ENCODE assay signal across 30 cellular contexts in genomic region chr15:99158626-99159412, GRCh38. TPM values are rescaled to one million over a fixed set of nuclear protein-coding genes. Genes with fewer than 3 reads are reported as not detected.
DNase-seq lines count a peak whose midpoint lies in the region; ATAC-seq, FAIRE-seq and TF ChIP-seq lines count a peak whose summit lies in the region.
"Had no signal": no experiment of that assay in that cellular context is flagged by ENCODE, and none has a peak within 500 bp of the region (broad histone marks: within the 10 kb centered on the region; RNA-seq: fewer than 3 reads in every experiment).

No MANE protein-coding gene starts in this region.

- H3K4me3 Mint-ChIP-seq in activated naive CD4-positive, alpha-beta T cell treated with anti-CD3 and anti-CD28 coated beads, Interleukin-2, amount 10 ng/mL, durations not matched to agents 7 days and 5 days, result no peak overlapping the region
- H3K4me3 Mint-ChIP-seq: activated CD4-positive, alpha-beta T cell treated with anti-CD3 and anti-CD28 coated beads for 36 hours; activated naive CD4-positive, alpha-beta T cell treated with anti-CD3 and anti-CD28 coated beads for 36 hours; B cell had no signal

- H3K9ac ChIP-seq in HepG2 (ENCODE audit: insufficient read depth, low read depth, low read length), result no peak overlapping the region

- no peak overlapping the region for H3K4me3 ChIP-seq in HepG2 (replicated peaks in 1 of 3; ENCODE audit: insufficient read depth in 1 of 3, low read depth in 2 of 3, low read length in 3 of 3)
- no peak overlapping the region for H3K4me3 ChIP-seq in right lobe of liver
- no peak overlapping the region for H3K4me3 ChIP-seq in WERI-Rb-1 (ENCODE audit: low read depth, low read length)
- H3K4me3 ChIP-seq in HAP-1, result no peak overlapping the region
- H3K4me3 ChIP-seq: heart left ventricle, left ventricle myocardium inferior, spleen, tibial nerve had no signal

- TF ChIP-seq POLR2A in HepG2 (IDR thresholded peaks at IDR 0.05; ENCODE audit: insufficient read depth in 1 of 2, low read depth in 2 of 2, low read length in 2 of 2), result no peak
- no peak for TF ChIP-seq POLR2A in right lobe of liver (IDR thresholded peaks at IDR 0.05)

- H3K27ac Mint-ChIP-seq in activated naive CD4-positive, alpha-beta T cell treated with anti-CD3 and anti-CD28 coated beads, Interleukin-2, amount 10 ng/mL, durations not matched to agents 7 days and 5 days, result no peak overlapping the region
- H3K27ac Mint-ChIP-seq: activated CD4-positive, alpha-beta T cell treated with anti-CD3 and anti-CD28 coated beads for 36 hours; activated naive CD4-positive, alpha-beta T cell treated with anti-CD3 and anti-CD28 coated beads for 36 hours; B cell had no signal

- ATAC-seq in HepG2 (no peak), right lobe of liver (no peak), HG03108 (IDR thresholded peaks at IDR 0.05; ENCODE audit: unreplicated experiment) (no peak)
- ATAC-seq: activated CD4-positive, alpha-beta T cell treated with anti-CD3 and anti-CD28 coated beads for 36 hours; heart left ventricle; PC-3; stimulated activated naive CD8-positive, alpha-beta T cell treated with anti-CD3 and anti-CD28 coated beads, Interleukin-15, Interleukin-2, amounts not matched to agents 100 U/mL and 50 U/mL, for 24 hours had no signal

- TF ChIP-seq CTCF in HepG2 (CRISPR knock-in tag; IDR thresholded peaks at IDR 0.05) (no peak), right lobe of liver (IDR thresholded peaks at IDR 0.05) (no peak), WERI-Rb-1 (IDR thresholded peaks at IDR 0.05; ENCODE audit: low read depth, low read length) (no peak)

- H3K27me3 Mint-ChIP-seq in activated naive CD4-positive, alpha-beta T cell treated with anti-CD3 and anti-CD28 coated beads, Interleukin-2, amount 10 ng/mL, durations not matched to agents 7 days and 5 days, result no peaks in the 10 kb centered on the region
- H3K27me3 Mint-ChIP-seq: activated CD4-positive, alpha-beta T cell treated with anti-CD3 and anti-CD28 coated beads for 36 hours; B cell had no signal

- no peaks in the 10 kb centered on the region for H3K9me3 Mint-ChIP-seq in activated naive CD4-positive, alpha-beta T cell treated with anti-CD3 and anti-CD28 coated beads, Interleukin-2, amount 10 ng/mL, durations not matched to agents 7 days and 5 days
- H3K9me3 Mint-ChIP-seq: activated naive CD4-positive, alpha-beta T cell treated with anti-CD3 and anti-CD28 coated beads for 36 hours had no signal

- no peaks in the 10 kb centered on the region for H3K4me1 Mint-ChIP-seq in activated naive CD4-positive, alpha-beta T cell treated with anti-CD3 and anti-CD28 coated beads, Interleukin-2, amount 10 ng/mL, durations not matched to agents 7 days and 5 days

- H3K4me2 ChIP-seq in HepG2 (ENCODE audit: low read depth, low read length), result no peak overlapping the region

- no peaks in the 10 kb centered on the region for H3K79me2 ChIP-seq in HepG2 (ENCODE audit: insufficient read depth, low read length)

- no peak for TF ChIP-seq RAD21 in HepG2 (CRISPR knock-in tag; IDR thresholded peaks at IDR 0.05)

- no TSS peak for BruUV-seq in HepG2 (replicated peaks; lab: Mats Ljungman, UMichigan)

- POLR2A ChIA-PET in HepG2 (lab: Yijun Ruan, JAX), result no interaction called here

- H3K36me3 Mint-ChIP-seq in activated naive CD4-positive, alpha-beta T cell treated with anti-CD3 and anti-CD28 coated beads, Interleukin-2, amount 10 ng/mL, durations not matched to agents 7 days and 5 days, result no peaks in the 10 kb centered on the region

- intact Hi-C loops in HepG2 (cut with micrococcal nuclease; ENCODE audit: unreplicated experiment) (no loop called here), right lobe of liver (cut with DNase I) (no loop called here)

- H3K4me1 ChIP-seq in HepG2 (ENCODE audit: insufficient read depth, low read length) (peaks cover 15% of the 10 kb centered on the region), right lobe of liver (peaks cover 0 to 17% (median under 1%) of the 10 kb centered on the region in 4 donors), HAP-1 (peaks cover 8% of the 10 kb centered on the region)
- H3K4me1 ChIP-seq: heart left ventricle, left ventricle myocardium inferior, spleen, tibial nerve had no signal

- H3K27me3 ChIP-seq in HepG2 (ENCODE audit: control insufficient read depth in 1 of 2, insufficient read depth in 2 of 2, low read length in 2 of 2) (no peaks in the 10 kb centered on the region), right lobe of liver (no peaks in the 10 kb centered on the region), WERI-Rb-1 (ENCODE audit: insufficient read depth, low read depth, severe bottlenecking) (no peaks in the 10 kb centered on the region), HAP-1 (ENCODE audit: low read depth) (no peaks in the 10 kb centered on the region)
- H3K27me3 ChIP-seq: heart left ventricle, spleen, tibial nerve had no signal

- WGBS in HepG2 (ENCODE audit: low lambda C conversion rate), result 100% methylated on average over 6 of the region's 6 CpGs
- 100% methylated on average over 1 of the region's 6 CpGs for WGBS in right lobe of liver (ENCODE audit: insufficient coverage, low coverage, low lambda C conversion rate, missing lambda C conversion rate)

- no peak overlapping the region for H3K27ac ChIP-seq in HepG2 (ENCODE audit: extremely low read length, insufficient read depth, low read length)
- no peak overlapping the region for H3K27ac ChIP-seq in right lobe of liver
- peak overlapping the region; percentile 80 for H3K27ac ChIP-seq in WERI-Rb-1
- H3K27ac ChIP-seq: heart left ventricle, left ventricle myocardium inferior, spleen, tibial nerve had no signal

- CTCF ChIA-PET in HepG2 (lab: Yijun Ruan, JAX; ENCODE audit: low intra/inter-chr PET ratio, low total read pairs), result no interaction called here
- CTCF ChIA-PET in activated naive CD4-positive, alpha-beta T cell treated with anti-CD3 and anti-CD28 coated beads, Interleukin-2, amount 10 ng/mL, durations not matched to agents 7 days and 5 days (lab: Charles Lee), result no interaction called here

- H3K36me3 ChIP-seq in HepG2 (replicated peaks in 1 of 2; ENCODE audit: control insufficient read depth in 1 of 2, insufficient read depth in 2 of 2, low read length in 2 of 2) (peaks cover 3 to 19% of the 10 kb centered on the region in 2 experiments; a peak in 3 of 5 replicates), right lobe of liver (peaks cover 0 to 4% (median 0%) of the 10 kb centered on the region in 4 donors), WERI-Rb-1 (no peaks in the 10 kb centered on the region), HAP-1 (replicated peaks) (no peaks in the 10 kb centered on the region)

- H3K9me3 ChIP-seq in HepG2 (ENCODE audit: low read length), result no peaks in the 10 kb centered on the region
- no peaks in the 10 kb centered on the region for H3K9me3 ChIP-seq in right lobe of liver
- H3K9me3 ChIP-seq in WERI-Rb-1 (ENCODE audit: severe bottlenecking), result no peaks in the 10 kb centered on the region
- H3K9me3 ChIP-seq in HAP-1, result no peaks in the 10 kb centered on the region
- H3K9me3 ChIP-seq: Caco-2, heart left ventricle, left ventricle myocardium inferior, spleen, tibial nerve had no signal

- no peak overlapping the region for H2AFZ ChIP-seq in HepG2 (ENCODE audit: low read length)

- H4K20me1 ChIP-seq in HepG2 (ENCODE audit: insufficient read depth, low read length), result no peaks in the 10 kb centered on the region

- in situ Hi-C loops in HepG2 (cut with HindIII; ENCODE audit: extremely low pct_ligation_motif_present, low pct_unique_long_range_greater_than_20kb) (no loop called here), HAP-1 (cut with MboI; ENCODE audit: low sequenced_read_pairs) (no loop called here)

- DNase-seq in HepG2 (ENCODE audit: low spot score), result no peak
- DNase-seq in right lobe of liver, result no peak
- no peak for DNase-seq in WERI-Rb-1
- peak; percentile 35 for DNase-seq in left kidney (ENCODE audit: low read depth, low spot score)
- no peak for DNase-seq in urothelium cell line (ENCODE audit: low spot score)
- no peak for DNase-seq in activated naive CD4-positive, alpha-beta T cell treated with anti-CD3 and anti-CD28 coated beads, Interleukin-2, amount 10 ng/mL, durations not matched to agents 7 days and 5 days
- DNase-seq in HAP-1 (ENCODE audit: low spot score in 2 of 2), result no peak
- DNase-seq: 8988T; activated CD4-positive, alpha-beta T cell treated with anti-CD3 and anti-CD28 coated beads for 36 hours; activated CD8-positive, alpha-beta memory T cell treated with anti-CD3 and anti-CD28 coated beads for 24 hours; activated naive CD4-positive, alpha-beta T cell treated with anti-CD3 and anti-CD28 coated beads for 36 hours; activated T-cell treated with anti-CD3 and anti-CD28 coated beads, Interleukin-2, amount 50 U/mL, for 48 hours; amygdala; Caco-2; cortex of kidney; HCEC 1CT; heart left ventricle; left ventricle myocardium inferior; NCI-H1092; NCI-H2081; PC-3; SHP77 treated with DMSO at 0.1 percent for 48 hours; spleen; stimulated activated CD4-positive, alpha-beta T cell treated with anti-CD3 and anti-CD28 coated beads, Interleukin-4, amount 100 ng/mL, for 1 hour; stimulated activated naive CD8-positive, alpha-beta T cell treated with anti-CD3 and anti-CD28 coated beads, Interleukin-15, Interleukin-2, amounts not matched to agents 100 U/mL and 50 U/mL, for 24 hours had no signal

- no peak for TF ChIP-seq EP300 in HepG2 (IDR thresholded peaks at IDR 0.05; ENCODE audit: low read depth in 2 of 2, low read length in 2 of 2)
- TF ChIP-seq EP300 in HepG2 (CRISPR knock-in tag; IDR thresholded peaks at IDR 0.05; ENCODE audit: borderline replicate concordance), result no peak

- no peak for FAIRE-seq in HepG2 (lab: Jason Lieb, UNC)
- peak; percentile 17 for FAIRE-seq in urothelium cell line (lab: Jason Lieb, UNC)
- FAIRE-seq: bronchial epithelial cell, endometrium had no signal

RNA-seq across cellular contexts. Expression of gene SYNM, which starts 53.9 kb away (rescaled TPM):
- total RNA-seq in HepG2 (2016; rRNA removed; fragmentation: Illumina TruSeq; extraction: Trizol), result 3.7 and 6.0 TPM in 2 replicates
- 0.20 and 0.44 TPM in 2 replicates for total RNA-seq in HepG2 (2016; cell fraction: cytosol; rRNA removed; fragmentation: Illumina TruSeq; extraction: Trizol; ENCODE audit: low read depth)
- 3.8 and 5.5 TPM in 2 replicates for total RNA-seq in HepG2 (2016; cell fraction: insoluble cytoplasmic fraction; rRNA removed; fragmentation: Illumina TruSeq; extraction: Trizol)
- 1.6 and 1.7 TPM in 2 replicates for total RNA-seq in HepG2 (2016; cell fraction: membrane; rRNA removed; fragmentation: Illumina TruSeq; extraction: Trizol)
- total RNA-seq in HepG2 (2016; cell fraction: nucleus; rRNA removed; fragmentation: Illumina TruSeq; extraction: Trizol), result 4.7 and 4.8 TPM in 2 replicates
- polyA plus RNA-seq in HepG2 (2011; rRNA removed), result 1.1 and 1.2 TPM in 2 replicates
- polyA plus RNA-seq in HepG2 (2011; cell fraction: cytosol; rRNA removed), result 0.74 and 0.99 TPM in 2 replicates
- 2.4 and 2.9 TPM in 2 replicates for polyA plus RNA-seq in HepG2 (2011; cell fraction: nucleus; rRNA removed)
- polyA plus RNA-seq in HepG2 (2012), result 1.6 and 2.4 TPM in 2 replicates
- 0.16 and 0.17 TPM in 2 replicates for polyA plus RNA-seq in HepG2 (2016; cell fraction: cytosol; fragmentation: Illumina TruSeq; extraction: Trizol; ENCODE audit: low read depth)
- polyA plus RNA-seq in HepG2 (2016; cell fraction: insoluble cytoplasmic fraction; fragmentation: Illumina TruSeq; extraction: Trizol; ENCODE audit: low read depth), result 4.5 and 4.9 TPM in 2 replicates
- polyA plus RNA-seq in HepG2 (2016; cell fraction: membrane; fragmentation: Illumina TruSeq; extraction: Trizol; ENCODE audit: low read depth), result 0.78 and 0.93 TPM in 2 replicates
- 6.9 TPM in 2 replicates for polyA plus RNA-seq in HepG2 (2016; cell fraction: nucleus; fragmentation: Illumina TruSeq; extraction: Trizol; ENCODE audit: insufficient read depth, low read depth)
- 2.1 and 23.9 TPM in 2 replicates for polyA minus RNA-seq in HepG2 (2011; rRNA and poly(A)+ RNA removed; ENCODE audit: low replicate concordance)
- 2.3 TPM in 2 replicates for polyA minus RNA-seq in HepG2 (2011; cell fraction: cytosol; rRNA and poly(A)+ RNA removed)
- polyA minus RNA-seq in HepG2 (2011; cell fraction: nucleus; rRNA and poly(A)+ RNA removed), result 3.3 and 3.5 TPM in 2 replicates
- 1 to 10 TPM; 1.6 to 3.5 (median 2.9) TPM for total RNA-seq in right lobe of liver
